ENCODE assay signal across 32 cellular contexts in the genomic region with DNA sequence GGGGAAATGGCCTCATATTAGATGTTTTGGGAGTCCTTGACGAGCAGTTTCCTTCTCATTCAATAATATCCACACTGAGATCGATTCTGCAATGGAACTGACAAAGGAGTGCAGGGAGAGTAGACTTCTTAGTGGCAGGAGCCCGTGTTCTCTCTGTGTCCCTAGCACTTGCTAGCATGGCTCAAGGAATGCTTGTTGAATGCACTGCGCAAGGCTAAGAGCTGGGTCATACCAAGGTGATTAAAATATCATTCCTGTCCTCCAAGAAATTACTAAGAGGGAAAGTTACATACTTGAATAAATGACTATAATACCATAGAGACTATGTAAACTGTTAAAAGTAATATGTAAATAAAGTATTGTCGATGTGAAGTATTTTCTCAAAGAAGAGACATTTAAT.
"Had no signal": no experiment of that assay in that cellular context is flagged by ENCODE, and none has a peak within 500 bp of the region (broad histone marks: within the 10 kb centered on the region; RNA-seq: fewer than 3 reads in every experiment).

No MANE protein-coding gene starts in this region.

- H3K36me3 ChIP-seq: adrenal gland, ascending aorta, brain microvascular endothelial cell, breast epithelium, cardiac muscle cell had no signal

- ATAC-seq: activated naive CD4-positive, alpha-beta T cell treated with anti-CD3 and anti-CD28 coated beads, Interleukin-2, amount 50 U/mL, for 72 hours; activated naive CD8-positive, alpha-beta T cell treated with anti-CD3 and anti-CD28 coated beads, Interleukin-2, amount 50 U/mL, for 24 hours; activated T-cell treated with anti-CD3 and anti-CD28 coated beads, Interleukin-2, amount 50 U/mL, for 4 hours; activated T-cell treated with anti-CD3 and anti-CD28 coated beads, Interleukin-2, amount 50 U/mL, for 72 hours; activated T-helper 17 cell treated with anti-CD3 and anti-CD28 coated beads, Interleukin-2, amount 50 U/mL, for 72 hours; body of pancreas had no signal

- H3K4me3 ChIP-seq: adrenal gland, ascending aorta, body of pancreas, breast epithelium, cardiac muscle cell had no signal

- H3K9me3 ChIP-seq: adrenal gland, ascending aorta, body of pancreas, breast epithelium had no signal

- H3K27ac ChIP-seq: adrenal gland, ascending aorta, body of pancreas, brain microvascular endothelial cell, breast epithelium, cardiac muscle cell had no signal

- DNase-seq: activated effector memory CD4-positive, alpha-beta T cell treated with anti-CD3 and anti-CD28 coated beads, Interleukin-2, amount 50 U/mL, for 16 hours; activated effector memory CD4-positive, alpha-beta T cell treated with Interleukin-2 at 50 U/mL for 16 hours; activated gamma-delta T cell; activated gamma-delta T cell treated with Interleukin-2 at 50 U/mL for 16 hours; activated naive CD4-positive, alpha-beta T cell; activated naive CD4-positive, alpha-beta T cell treated with anti-CD3 and anti-CD28 coated beads for 36 hours; activated naive CD4-positive, alpha-beta T cell treated with anti-CD3 and anti-CD28 coated beads, Interleukin-2, amount 10 ng/mL, durations not matched to agents 7 days and 5 days; activated naive CD4-positive, alpha-beta T cell treated with anti-CD3 and anti-CD28 coated beads, Interleukin-2, amount 50 U/mL, for 16 hours; activated naive CD4-positive, alpha-beta T cell treated with Interleukin-2 at 50 U/mL for 16 hours; activated naive CD8-positive, alpha-beta T cell treated with anti-CD3 and anti-CD28 coated beads for 36 hours; activated naive CD8-positive, alpha-beta T cell treated with anti-CD3 and anti-CD28 coated beads, Interleukin-2, amount 10 ng/mL, durations not matched to agents 7 days and 5 days; activated naive CD8-positive, alpha-beta T cell treated with anti-CD3 and anti-CD28 coated beads, Interleukin-2, amount 50 U/mL, for 24 hours; activated T-cell treated with anti-CD3 and anti-CD28 coated beads for 4 hours; activated T-cell treated with anti-CD3 and anti-CD28 coated beads, Interleukin-2, amount 50 U/mL, for 1 hour; activated T-cell treated with anti-CD3 and anti-CD28 coated beads, Interleukin-2, amount 50 U/mL, for 24 hours; activated T-cell treated with anti-CD3 and anti-CD28 coated beads, Interleukin-2, amount 50 U/mL, for 4 hours; activated T-cell treated with anti-CD3 and anti-CD28 coated beads, Interleukin-2, amount 50 U/mL, for 48 hours; activated T-cell treated with anti-CD3 and anti-CD28 coated beads, Interleukin-2, amount 50 U/mL, for 72 hours; adrenal gland; amniotic stem cell; anterior cingulate cortex; aorta; body of pancreas; brain microvascular endothelial cell; caudate nucleus; central memory CD4-positive, alpha-beta T cell; cerebellar nuclear complex had no signal

- H3K27me3 ChIP-seq: adrenal gland, ascending aorta, body of pancreas, brain microvascular endothelial cell, breast epithelium had no signal

- H3K4me1 ChIP-seq: adrenal gland, ascending aorta, body of pancreas, breast epithelium had no signal
